ENCODE assay signal across 9 cellular contexts in genomic region chr17:40103082-40103741, GRCh38. TPM values are rescaled to one million over a fixed set of nuclear protein-coding genes. Genes with fewer than 3 reads are reported as not detected.
DNase-seq lines count a peak whose midpoint lies in the region; ATAC-seq and TF ChIP-seq lines count a peak whose summit lies in the region.
"Had no signal": no experiment of that assay in that cellular context is flagged by ENCODE, and none has a peak within 500 bp of the region (broad histone marks: within the 10 kb centered on the region; RNA-seq: fewer than 3 reads in every experiment).

No MANE protein-coding gene starts in this region.

- H3K79me2 ChIP-seq in mesendoderm (ENCODE audit: control insufficient read depth, insufficient read depth, low read length), result no peaks in the 10 kb centered on the region

- DNase-seq in activated CD8-positive, alpha-beta memory T cell treated with anti-CD3 and anti-CD28 coated beads, Interleukin-2, amount 10 ng/mL, durations not matched to agents 7 days and 5 days, result no peak
- DNase-seq in activated CD8-positive, alpha-beta memory T cell treated with anti-CD3 and anti-CD28 coated beads, Interleukin-2, amount 50 U/mL, for 48 hours, result no peak
- DNase-seq in adrenal gland, result peak in 1 of 7 donors; percentile 29
- no peak for DNase-seq in mesendoderm
- DNase-seq in T-helper 1 cell, result no peak
- no peak for DNase-seq in stimulated activated CD4-positive, alpha-beta T cell treated with anti-CD3 and anti-CD28 coated beads, Interleukin-12 subunit alpha, Interleukin-12 subunit beta, amount 100 ng/mL, for 4 hours
- no peak for DNase-seq in NCI-H82 treated with DMSO at 0.1 percent for 48 hours (lab: John Stamatoyannopoulos, UW; ENCODE audit: unreplicated experiment)
- DNase-seq: hypothalamus had no signal

- no peak overlapping the region for H3K23ac ChIP-seq in mesendoderm (ENCODE audit: low read length)

- ATAC-seq in activated CD8-positive, alpha-beta memory T cell treated with anti-CD3 and anti-CD28 coated beads, Interleukin-2, amount 10 ng/mL, durations not matched to agents 7 days and 5 days, result no peak

- no peak overlapping the region for H3K4me3 Mint-ChIP-seq in activated CD8-positive, alpha-beta memory T cell treated with anti-CD3 and anti-CD28 coated beads, Interleukin-2, amount 10 ng/mL, durations not matched to agents 7 days and 5 days

- H3K4me2 ChIP-seq in mesendoderm (ENCODE audit: low read length), result no peak overlapping the region

- H3K4ac ChIP-seq in mesendoderm (ENCODE audit: low read depth, low read length), result no peak overlapping the region

- intact Hi-C loops in adrenal gland (cut with DNase I), result no loop called here

- H3K4me1 ChIP-seq in adrenal gland (replicated peaks in 1 of 2), result peaks cover 46 to 47% of the 10 kb centered on the region in 2 donors
- H3K4me1 ChIP-seq in mesendoderm (ENCODE audit: control insufficient read depth, low read depth, low read length), result peaks cover 18% of the 10 kb centered on the region
- peaks cover 82% of the 10 kb centered on the region for H3K4me1 ChIP-seq in thymus (ENCODE audit: control insufficient read depth, insufficient read depth, low read length)

- peak overlapping the region; percentile 4 for H3K56ac ChIP-seq in mesendoderm (ENCODE audit: low read length)

- H4K5ac ChIP-seq in mesendoderm (ENCODE audit: low read length), result no peak overlapping the region

- CTCF ChIA-PET in activated CD8-positive, alpha-beta memory T cell treated with anti-CD3 and anti-CD28 coated beads, Interleukin-2, amount 10 ng/mL, durations not matched to agents 7 days and 5 days (lab: Charles Lee), result interaction anchor here (0.9 to 9.5 kb wide), 6 partner anchors 9 to 40 kb away, joined by 3 to 164 read pairs (median 3); partner anchors contain the start of gene THRA

- no peak for TF ChIP-seq POLR2A in adrenal gland (IDR thresholded peaks at IDR 0.05)

- H3K9me3 Mint-ChIP-seq in activated CD8-positive, alpha-beta memory T cell treated with anti-CD3 and anti-CD28 coated beads, Interleukin-2, amount 10 ng/mL, durations not matched to agents 7 days and 5 days (ENCODE audit: low read depth), result no peaks in the 10 kb centered on the region

- no peak overlapping the region for H2BK5ac ChIP-seq in mesendoderm (ENCODE audit: low read length)

- H2AK5ac ChIP-seq in mesendoderm (ENCODE audit: low read length), result no peak overlapping the region

- peak overlapping the region in 4 of 5 donors; percentile 2 to 69 (median 58) for H3K27ac ChIP-seq in adrenal gland
- H3K27ac ChIP-seq in mesendoderm (ENCODE audit: low read depth, low read length), result no peak overlapping the region
- peak overlapping the region; percentile 86 for H3K27ac ChIP-seq in thymus (ENCODE audit: low read depth)

- H3K4me1 Mint-ChIP-seq in activated CD8-positive, alpha-beta memory T cell treated with anti-CD3 and anti-CD28 coated beads, Interleukin-2, amount 10 ng/mL, durations not matched to agents 7 days and 5 days, result peaks cover 88% of the 10 kb centered on the region

- H3K4me3 ChIP-seq in adrenal gland, result no peak overlapping the region
- no peak overlapping the region for H3K4me3 ChIP-seq in mesendoderm (ENCODE audit: low read length)
- H3K4me3 ChIP-seq in thymus (ENCODE audit: low read length), result no peak overlapping the region

- TF ChIP-seq CTCF in adrenal gland (IDR thresholded peaks at IDR 0.05), result no peak

- no peaks in the 10 kb centered on the region for H3K36me3 Mint-ChIP-seq in activated CD8-positive, alpha-beta memory T cell treated with anti-CD3 and anti-CD28 coated beads, Interleukin-2, amount 10 ng/mL, durations not matched to agents 7 days and 5 days

- H2BK120ac ChIP-seq in mesendoderm (ENCODE audit: low read depth, low read length), result no peak overlapping the region

- H3K27me3 ChIP-seq in adrenal gland, result no peaks in the 10 kb centered on the region
- no peaks in the 10 kb centered on the region for H3K27me3 ChIP-seq in mesendoderm (ENCODE audit: insufficient read depth, low read length, poor library complexity)
- no peaks in the 10 kb centered on the region for H3K27me3 ChIP-seq in thymus (ENCODE audit: control insufficient read depth, insufficient read depth)

- no peaks in the 10 kb centered on the region for H3K27me3 Mint-ChIP-seq in activated CD8-positive, alpha-beta memory T cell treated with anti-CD3 and anti-CD28 coated beads, Interleukin-2, amount 10 ng/mL, durations not matched to agents 7 days and 5 days

- no peak overlapping the region for H2BK15ac ChIP-seq in mesendoderm (replicated peaks; ENCODE audit: low read depth)

- no peaks in the 10 kb centered on the region for H3K36me3 ChIP-seq in adrenal gland (replicated peaks in 1 of 2)
- H3K36me3 ChIP-seq in mesendoderm (ENCODE audit: control insufficient read depth, insufficient read depth, low read length), result no peaks in the 10 kb centered on the region
- no peaks in the 10 kb centered on the region for H3K36me3 ChIP-seq in thymus (ENCODE audit: control insufficient read depth, insufficient read depth)

- no peak overlapping the region for H3K18ac ChIP-seq in mesendoderm (ENCODE audit: low read length)

- peak overlapping the region; percentile 38 for H3K27ac Mint-ChIP-seq in activated CD8-positive, alpha-beta memory T cell treated with anti-CD3 and anti-CD28 coated beads, Interleukin-2, amount 10 ng/mL, durations not matched to agents 7 days and 5 days

- no peak overlapping the region for H4K8ac ChIP-seq in mesendoderm (ENCODE audit: low read depth, low read length)

- WGBS in adrenal gland, 4 donors, result 53 to 75% (median 73%) methylated on average over 3 of the region's 3 CpGs; no CpG with 5 or more reads in 1 of the 4 donors
- WGBS in mesendoderm (ENCODE audit: extremely low coverage, insufficient coverage, low lambda C conversion rate), result no CpG with 5 or more reads among the region's 3 CpGs
- 83% methylated on average over 3 of the region's 3 CpGs for WGBS in thymus

- H3K9me3 ChIP-seq in adrenal gland (replicated peaks in 1 of 3) (no peaks in the 10 kb centered on the region), thymus (ENCODE audit: control insufficient read depth) (no peaks in the 10 kb centered on the region)

- no peaks in the 10 kb centered on the region for H3K79me1 ChIP-seq in mesendoderm (ENCODE audit: low read length)

- H3K9ac ChIP-seq in mesendoderm (ENCODE audit: low read length), result peak overlapping the region; percentile 1

RNA-seq across cellular contexts. Expression of gene NR1D1, which starts 2.8 kb away (rescaled TPM):
- total RNA-seq in activated CD8-positive, alpha-beta memory T cell treated with anti-CD3 and anti-CD28 coated beads, Interleukin-2, amount 10 ng/mL, durations not matched to agents 7 days and 5 days, result 1 to 10 TPM; 3.3 to 4.8 TPM
- 10 to 100 TPM; 14.0 to 69.1 (median 41.4) TPM for total RNA-seq in adrenal gland
- polyA plus RNA-seq in adrenal gland, result 10 to 100 TPM; 34.5 to 59.0 (median 36.6) TPM
- 2.3 TPM for polyA plus RNA-seq in mesendoderm (2013, experiment 1 of 2)
- polyA plus RNA-seq in mesendoderm (2013, experiment 2 of 2), result 2.5 TPM
- 3.2 TPM for polyA plus RNA-seq in thymus

RNA-seq across cellular contexts. Expression of gene MSL1, which starts 18.6 kb away (rescaled TPM):
- 10 to 100 TPM; 91.4 to 94.7 TPM for total RNA-seq in activated CD8-positive, alpha-beta memory T cell treated with anti-CD3 and anti-CD28 coated beads, Interleukin-2, amount 10 ng/mL, durations not matched to agents 7 days and 5 days
- 100 to 1,000 TPM in 1 of 8 donors, 10 to 100 TPM in 7; 47.8 to 100 (median 69.1) TPM for total RNA-seq in adrenal gland
- polyA plus RNA-seq in adrenal gland (100 to 1,000 TPM in 2 of 3 donors, 10 to 100 TPM in 1; 74.2 to 143 (median 128) TPM), thymus (126 TPM)
- 40.3 TPM for polyA plus RNA-seq in mesendoderm (2013, experiment 1 of 2)
- 40.9 TPM for polyA plus RNA-seq in mesendoderm (2013, experiment 2 of 2)

RNA-seq across cellular contexts. Expression of gene CASC3, which starts 37.1 kb away (rescaled TPM):
- 10 to 100 TPM; 89.8 to 90.5 TPM for total RNA-seq in activated CD8-positive, alpha-beta memory T cell treated with anti-CD3 and anti-CD28 coated beads, Interleukin-2, amount 10 ng/mL, durations not matched to agents 7 days and 5 days
- 10 to 100 TPM; 36.2 to 72.4 (median 61.7) TPM for total RNA-seq in adrenal gland
- polyA plus RNA-seq in adrenal gland (10 to 100 TPM; 36.2 to 65.1 (median 57.5) TPM), thymus (38.3 TPM)
- polyA plus RNA-seq in mesendoderm (2013, experiment 1 of 2), result 77.1 TPM
- 77.4 TPM for polyA plus RNA-seq in mesendoderm (2013, experiment 2 of 2)

RNA-seq across cellular contexts. Expression of gene THRA, which starts 40.4 kb away (rescaled TPM):
- total RNA-seq in activated CD8-positive, alpha-beta memory T cell treated with anti-CD3 and anti-CD28 coated beads, Interleukin-2, amount 10 ng/mL, durations not matched to agents 7 days and 5 days, result 1 to 10 TPM; 5.9 to 8.3 TPM
- 100 to 1,000 TPM in 3 of 8 donors, 10 to 100 TPM in 5; 46.1 to 110 (median 76.4) TPM for total RNA-seq in adrenal gland
- polyA plus RNA-seq in adrenal gland, result 10 to 100 TPM; 41.8 to 62.3 (median 50.9) TPM
- polyA plus RNA-seq in mesendoderm (2013, experiment 1 of 2), result 2.5 TPM
- 2.9 TPM for polyA plus RNA-seq in mesendoderm (2013, experiment 2 of 2)
- 14.3 TPM for polyA plus RNA-seq in thymus

RNA-seq across cellular contexts. Expression of gene MED24, which starts 49.0 kb away (rescaled TPM):
- total RNA-seq in activated CD8-positive, alpha-beta memory T cell treated with anti-CD3 and anti-CD28 coated beads, Interleukin-2, amount 10 ng/mL, durations not matched to agents 7 days and 5 days, result 100 to 1,000 TPM in 1 of 2 experiments, 10 to 100 TPM in 1; 98.0 to 107 TPM
- total RNA-seq in adrenal gland, result 100 to 1,000 TPM in 1 of 8 donors, 10 to 100 TPM in 7; 57.1 to 127 (median 78.1) TPM
- polyA plus RNA-seq in adrenal gland, result 100 to 1,000 TPM in 1 of 3 donors, 10 to 100 TPM in 2; 50.3 to 103 (median 92.9) TPM
- polyA plus RNA-seq in mesendoderm (2013, experiment 1 of 2), result 54.7 TPM
- polyA plus RNA-seq in mesendoderm (2013, experiment 2 of 2), result 54.0 TPM
- polyA plus RNA-seq in thymus, result 49.5 TPM
